24 cellular contexts compared by ENCODE assay signal in genomic region chr7:140369294-140369693, GRCh38. TPM values are rescaled to one million over a fixed set of nuclear protein-coding genes. Genes with fewer than 3 reads are reported as not detected.
"Had no signal": no experiment of that assay in that cellular context is flagged by ENCODE, and none has a peak within 500 bp of the region (broad histone marks: within the 10 kb centered on the region; RNA-seq: fewer than 3 reads in every experiment).

No MANE protein-coding gene starts in this region.

- H3K9me3 Mint-ChIP-seq: activated CD8-positive, alpha-beta T cell treated with anti-CD3 and anti-CD28 coated beads for 36 hours; activated T-cell treated with anti-CD3 and anti-CD28 coated beads, Interleukin-2, amount 50 U/mL, for 4 hours had no signal

- H3K27ac Mint-ChIP-seq: activated CD8-positive, alpha-beta T cell treated with anti-CD3 and anti-CD28 coated beads for 36 hours; activated naive CD8-positive, alpha-beta T cell had no signal

- H3K27me3 Mint-ChIP-seq: activated CD8-positive, alpha-beta T cell treated with anti-CD3 and anti-CD28 coated beads for 36 hours; activated naive CD8-positive, alpha-beta T cell had no signal

- DNase-seq: activated CD4-positive, CD25-positive, alpha-beta regulatory T cell; activated CD8-positive, alpha-beta T cell treated with anti-CD3 and anti-CD28 coated beads for 36 hours; activated effector memory CD4-positive, alpha-beta T cell treated with Interleukin-2 at 50 U/mL for 16 hours; activated naive CD4-positive, alpha-beta T cell; activated T-cell treated with anti-CD3 and anti-CD28 coated beads, Interleukin-2, amount 50 U/mL, for 4 hours; Karpas-422; MM.1S; NCI-H1105; NCI-H1436; NCI-H1694 treated with DMSO at 0.1 percent for 48 hours; NCI-H2029 treated with DMSO at 0.1 percent for 48 hours; NCI-H345; NCI-H510A; NCI-H526 treated with DMSO at 0.1 percent for 48 hours; NCI-H82; SIG-M5; T-helper 2 cell; T1000 had no signal

- H3K4me3 Mint-ChIP-seq: activated CD8-positive, alpha-beta T cell treated with anti-CD3 and anti-CD28 coated beads for 36 hours; activated naive CD8-positive, alpha-beta T cell; activated T-cell treated with anti-CD3 and anti-CD28 coated beads, Interleukin-2, amount 50 U/mL, for 4 hours had no signal

- ATAC-seq: activated CD8-positive, alpha-beta T cell treated with anti-CD3 and anti-CD28 coated beads for 36 hours; activated T-cell treated with anti-CD3 and anti-CD28 coated beads, Interleukin-2, amount 50 U/mL, for 4 hours had no signal

- FAIRE-seq: TTC549 had no signal

RNA-seq across cellular contexts. Expression of gene RAB19, which starts 34.6 kb away (rescaled TPM):
- total RNA-seq: cardiac septum, chondrocyte, OCI-LY7, RPMI7951 had no signal
